Comparison of ENCODE assay signal across 7 cellular contexts in the genomic region with DNA sequence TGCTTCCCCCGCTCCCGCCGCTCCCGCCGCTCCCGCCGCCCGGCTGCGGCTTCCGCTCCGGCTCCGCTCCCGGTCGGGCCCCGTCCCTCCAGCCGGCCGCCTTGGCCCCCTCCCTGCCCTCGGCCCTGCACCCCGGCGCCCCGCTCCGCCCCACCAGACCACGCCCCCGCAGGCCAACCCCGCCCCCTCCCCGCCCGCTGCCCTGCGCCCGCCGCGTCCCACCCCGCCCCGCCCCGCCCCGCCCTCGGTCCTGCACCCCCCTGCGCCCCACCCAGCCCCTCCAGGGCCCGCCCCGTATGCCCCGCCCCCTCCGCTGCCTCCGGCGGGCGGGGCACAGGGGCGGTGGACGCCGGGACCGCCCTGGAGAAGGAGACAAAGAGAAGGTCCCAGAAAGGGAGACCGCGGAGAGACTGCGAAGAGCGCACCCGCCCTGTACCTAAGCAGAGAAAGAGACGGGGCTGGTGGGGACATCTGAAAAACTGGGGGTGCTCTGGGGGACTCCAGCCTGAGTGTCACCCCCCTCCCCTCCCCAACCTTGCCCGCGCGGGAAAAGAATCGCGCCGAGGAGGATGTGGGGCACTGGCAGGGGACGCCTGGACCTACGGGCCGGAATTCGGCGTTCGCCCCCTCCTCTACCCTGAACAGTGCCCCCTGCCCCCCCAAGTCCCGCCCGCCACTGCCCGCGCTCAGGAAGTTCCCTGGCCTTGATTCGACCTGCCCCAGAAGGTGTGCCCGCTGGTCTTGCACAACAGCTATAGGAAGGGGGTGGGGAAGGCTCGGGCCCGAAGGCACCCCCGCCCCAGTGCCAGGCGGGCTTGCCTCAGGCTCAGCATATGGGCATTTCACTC. TPM values are rescaled to one million over a fixed set of nuclear protein-coding genes. Genes with fewer than 3 reads are reported as not detected.
DNase-seq lines count a peak whose midpoint lies in the region; ATAC-seq and TF ChIP-seq lines count a peak whose summit lies in the region.

No MANE protein-coding gene starts in this region.

- TF ChIP-seq CTCF in osteoblast (IDR thresholded peaks at IDR 0.05; ENCODE audit: extremely low read depth, low read depth, low read length) (no peak), thoracic aorta (IDR thresholded peaks at IDR 0.05) (no peak)

- peak overlapping the region; percentile 96 for H3K4me3 ChIP-seq in osteoblast (ENCODE audit: insufficient read depth, low read length)
- peak overlapping the region; percentile 74 for H3K4me3 ChIP-seq in thoracic aorta

- H3K36me3 ChIP-seq in osteoblast (ENCODE audit: insufficient read depth, low read length) (peaks cover 17% of the 10 kb centered on the region), thoracic aorta (no peaks in the 10 kb centered on the region)

- H3K9me3 ChIP-seq in osteoblast (ENCODE audit: low read depth, low read length) (no peaks in the 10 kb centered on the region), thoracic aorta (no peaks in the 10 kb centered on the region)

- H3K27me3 ChIP-seq in osteoblast (ENCODE audit: insufficient read depth, low read length), result no peaks in the 10 kb centered on the region
- H3K27me3 ChIP-seq in thoracic aorta (replicated peaks; ENCODE audit: insufficient read depth), result no peaks in the 10 kb centered on the region

- peaks cover 57% of the 10 kb centered on the region for H3K4me1 ChIP-seq in osteoblast (ENCODE audit: insufficient read depth, low read length)
- peaks cover 31 to 56% of the 10 kb centered on the region in 2 donors for H3K4me1 ChIP-seq in thoracic aorta (ENCODE audit: control insufficient read depth in 1 of 2, low read depth in 2 of 2)

- ATAC-seq in GM18867 (IDR thresholded peaks at IDR 0.05; ENCODE audit: unreplicated experiment) (peak; percentile 54), thoracic aorta (ENCODE audit: insufficient number of reproducible peaks, low FRiP score, low read depth) (peak; percentile 35)

- H3K27ac ChIP-seq in osteoblast (ENCODE audit: low read depth, low read length) (peak overlapping the region; percentile 85), thoracic aorta (peak overlapping the region; percentile 92 to 94)

- no peak overlapping the region for H2AFZ ChIP-seq in osteoblast (ENCODE audit: low read length)

- H3K4me1 Mint-ChIP-seq in activated naive CD4-positive, alpha-beta T cell treated with anti-CD3 and anti-CD28 coated beads, Interleukin-2, amount 50 U/mL, for 24 hours, result peaks cover 19% of the 10 kb centered on the region

- peaks cover 30% of the 10 kb centered on the region for H4K20me1 ChIP-seq in osteoblast (ENCODE audit: insufficient read depth, low read length)

- DNase-seq in LoVo (ENCODE audit: low spot score), result peak; percentile 79
- DNase-seq in SKM-1 treated with dmso at 0.1 percent for 144 hours (lab: John Stamatoyannopoulos, UW; ENCODE audit: unreplicated experiment), result peak; percentile 46
- DNase-seq in globus pallidus (ENCODE audit: low spot score), result peak; percentile 50
- DNase-seq in osteoblast (ENCODE audit: insufficient read length, low spot score, missing footprints), result peak; percentile 99
- DNase-seq in thoracic aorta (ENCODE audit: low spot score), result no peak

- H3K9me3 Mint-ChIP-seq in activated naive CD4-positive, alpha-beta T cell treated with anti-CD3 and anti-CD28 coated beads, Interleukin-2, amount 50 U/mL, for 24 hours, result no peaks in the 10 kb centered on the region

- no peaks in the 10 kb centered on the region for H3K27me3 Mint-ChIP-seq in activated naive CD4-positive, alpha-beta T cell treated with anti-CD3 and anti-CD28 coated beads, Interleukin-2, amount 50 U/mL, for 24 hours

- peak overlapping the region; percentile 83 for H3K4me2 ChIP-seq in osteoblast (ENCODE audit: insufficient read depth, low read length)

- H3K79me2 ChIP-seq in osteoblast (ENCODE audit: insufficient read depth, low read length), result peaks cover 66% of the 10 kb centered on the region

- no peaks in the 10 kb centered on the region for H3K36me3 Mint-ChIP-seq in activated naive CD4-positive, alpha-beta T cell treated with anti-CD3 and anti-CD28 coated beads, Interleukin-2, amount 50 U/mL, for 24 hours

- H3K27ac Mint-ChIP-seq in activated naive CD4-positive, alpha-beta T cell treated with anti-CD3 and anti-CD28 coated beads, Interleukin-2, amount 50 U/mL, for 24 hours, result no peak overlapping the region

- peak overlapping the region; percentile 84 for H3K4me3 Mint-ChIP-seq in activated naive CD4-positive, alpha-beta T cell treated with anti-CD3 and anti-CD28 coated beads, Interleukin-2, amount 50 U/mL, for 24 hours

RNA-seq across cellular contexts. Expression of a gene that starts 42.9 kb away (rescaled TPM):
- total RNA-seq in osteoblast (19.9 and 23.0 TPM in 2 replicates), thoracic aorta (10 to 100 TPM; 66.2 to 87.3 TPM)
